In the genomic region with DNA sequence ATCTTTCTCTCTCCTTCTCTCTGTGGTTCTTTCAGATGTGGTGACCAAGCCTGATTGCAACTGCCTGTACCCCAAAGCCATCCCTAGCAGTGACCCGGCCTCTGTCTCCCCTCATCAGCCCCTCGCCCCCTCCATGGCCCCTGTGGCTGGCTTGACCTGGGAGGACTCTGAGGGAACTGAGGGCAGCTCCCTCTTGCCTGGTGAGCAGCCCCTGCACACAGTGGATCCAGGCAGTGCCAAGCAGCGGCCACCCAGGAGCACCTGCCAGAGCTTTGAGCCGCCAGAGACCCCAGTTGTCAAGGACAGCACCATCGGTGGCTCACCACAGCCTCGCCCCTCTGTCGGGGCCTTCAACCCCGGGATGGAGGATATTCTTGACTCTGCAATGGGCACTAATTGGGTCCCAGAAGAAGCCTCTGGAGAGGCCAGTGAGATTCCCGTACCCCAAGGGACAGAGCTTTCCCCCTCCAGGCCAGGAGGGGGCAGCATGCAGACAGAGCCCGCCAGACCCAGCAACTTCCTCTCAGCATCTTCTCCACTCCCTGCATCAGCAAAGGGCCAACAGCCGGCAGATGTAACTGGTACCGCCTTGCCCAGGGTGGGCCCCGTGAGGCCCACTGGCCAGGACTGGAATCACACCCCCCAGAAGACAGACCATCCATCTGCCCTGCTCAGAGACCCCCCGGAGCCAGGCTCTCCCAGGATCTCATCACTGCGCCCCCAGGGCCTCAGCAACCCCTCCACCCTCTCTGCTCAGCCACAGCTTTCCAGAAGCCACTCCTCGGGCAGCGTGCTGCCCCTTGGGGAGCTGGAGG, we compare ENCODE assay signal across 9 cellular contexts. TPM values are rescaled to one million over a fixed set of nuclear protein-coding genes. Genes with fewer than 3 reads are reported as not detected.
DNase-seq lines count a peak whose midpoint lies in the region; ATAC-seq and TF ChIP-seq lines count a peak whose summit lies in the region.
"Had no signal": no experiment of that assay in that cellular context is flagged by ENCODE, and none has a peak within 500 bp of the region (broad histone marks: within the 10 kb centered on the region; RNA-seq: fewer than 3 reads in every experiment).

No MANE protein-coding gene starts in this region.

- no peak overlapping the region for H3K4me3 ChIP-seq in fibroblast of the aortic adventitia (ENCODE audit: low read depth, low read length)
- no peak overlapping the region for H3K4me3 ChIP-seq in subcutaneous abdominal adipose tissue (ENCODE audit: low read depth in 1 of 5, low read length in 5 of 5)

- H3K9me3 ChIP-seq in subcutaneous abdominal adipose tissue (ENCODE audit: control insufficient read depth in 5 of 5, low read length in 5 of 5): no peaks in the 10 kb centered on the region

- TF ChIP-seq CTCF in fibroblast of the aortic adventitia (IDR thresholded peaks at IDR 0.05; ENCODE audit: insufficient read depth, low read length): peak; percentile 37

- H3K36me3 ChIP-seq in subcutaneous abdominal adipose tissue (ENCODE audit: control insufficient read depth in 5 of 5, insufficient read depth in 5 of 5, low read length in 5 of 5): peaks cover 8 to 97% (median 84%) of the 10 kb centered on the region in 5 donors

- peaks cover 0 to 6% (median 0%) of the 10 kb centered on the region in 5 donors for H3K27me3 ChIP-seq in subcutaneous abdominal adipose tissue (ENCODE audit: control insufficient read depth in 5 of 5, insufficient read depth in 4 of 5, low read length in 5 of 5)

- no peaks in the 10 kb centered on the region for H3K27me3 Mint-ChIP-seq in activated naive CD4-positive, alpha-beta T cell treated with anti-CD3 and anti-CD28 coated beads for 36 hours (ENCODE audit: low read depth)
- no peaks in the 10 kb centered on the region for H3K27me3 Mint-ChIP-seq in stimulated activated memory B cell treated with anti-CD40 and anti-IgM and Interleukin-4, amounts not matched to agents 10 μg/mL and 1 μg/mL and 100 μg/mL, for 72 hours

- intact Hi-C loops in activated naive CD4-positive, alpha-beta T cell treated with anti-CD3 and anti-CD28 coated beads for 36 hours (cut with micrococcal nuclease): no loop called here

- peaks cover 9 to 40% (median 26%) of the 10 kb centered on the region in 5 donors for H3K4me1 ChIP-seq in subcutaneous abdominal adipose tissue (ENCODE audit: control insufficient read depth in 5 of 5, insufficient read depth in 5 of 5, low read length in 5 of 5)

- H3K4me1 Mint-ChIP-seq in activated naive CD4-positive, alpha-beta T cell treated with anti-CD3 and anti-CD28 coated beads for 36 hours (ENCODE audit: low read depth): no peaks in the 10 kb centered on the region
- H3K4me1 Mint-ChIP-seq in stimulated activated memory B cell treated with anti-CD40 and anti-IgM and Interleukin-4, amounts not matched to agents 10 μg/mL and 1 μg/mL and 100 μg/mL, for 72 hours: no peaks in the 10 kb centered on the region

- DNase-seq in activated naive CD4-positive, alpha-beta T cell treated with anti-CD3 and anti-CD28 coated beads, Interleukin-2, amount 50 U/mL, for 72 hours (ENCODE audit: low spot score in 2 of 2): no peak
- no peak for DNase-seq in activated naive CD4-positive, alpha-beta T cell treated with anti-CD3 and anti-CD28 coated beads for 36 hours
- DNase-seq in SK-N-DZ (ENCODE audit: low spot score) (peak; percentile 62), fibroblast of the aortic adventitia (ENCODE audit: low read depth) (no peak), DMS153 treated with DMSO at 0.1 percent for 48 hours (lab: John Stamatoyannopoulos, UW; ENCODE audit: unreplicated experiment) (no peak)

- peak; percentile 22 to 34 for ATAC-seq in activated naive CD4-positive, alpha-beta T cell treated with anti-CD3 and anti-CD28 coated beads, Interleukin-2, amount 50 U/mL, for 72 hours
- no peak for ATAC-seq in HG02678 (IDR thresholded peaks at IDR 0.05; ENCODE audit: unreplicated experiment)
- ATAC-seq in stimulated activated memory B cell treated with anti-CD40 and anti-IgM and Interleukin-4, amounts not matched to agents 10 μg/mL and 1 μg/mL and 100 μg/mL, for 72 hours: no peak

- H3K4me3 Mint-ChIP-seq in activated naive CD4-positive, alpha-beta T cell treated with anti-CD3 and anti-CD28 coated beads for 36 hours: no peak overlapping the region
- no peak overlapping the region for H3K4me3 Mint-ChIP-seq in stimulated activated memory B cell treated with anti-CD40 and anti-IgM and Interleukin-4, amounts not matched to agents 10 μg/mL and 1 μg/mL and 100 μg/mL, for 72 hours
- H3K4me3 Mint-ChIP-seq: natural killer cell treated with Interleukin-12 subunit alpha and Interleukin-12 subunit beta and Interleukin-15 and Interleukin-18, amount 100 ng/mL, for 72 hours had no signal

- H3K36me3 Mint-ChIP-seq in activated naive CD4-positive, alpha-beta T cell treated with anti-CD3 and anti-CD28 coated beads, Interleukin-2, amount 50 U/mL, for 72 hours: peaks cover 35 to 48% of the 10 kb centered on the region in 2 donors
- H3K36me3 Mint-ChIP-seq in activated naive CD4-positive, alpha-beta T cell treated with anti-CD3 and anti-CD28 coated beads for 36 hours (ENCODE audit: low read depth): peaks cover 53% of the 10 kb centered on the region
- peaks cover 91% of the 10 kb centered on the region for H3K36me3 Mint-ChIP-seq in stimulated activated memory B cell treated with anti-CD40 and anti-IgM and Interleukin-4, amounts not matched to agents 10 μg/mL and 1 μg/mL and 100 μg/mL, for 72 hours

- H3K27ac Mint-ChIP-seq in activated naive CD4-positive, alpha-beta T cell treated with anti-CD3 and anti-CD28 coated beads, Interleukin-2, amount 50 U/mL, for 72 hours: peak overlapping the region in 1 of 2 donors; percentile 83
- H3K27ac Mint-ChIP-seq in activated naive CD4-positive, alpha-beta T cell treated with anti-CD3 and anti-CD28 coated beads for 36 hours: no peak overlapping the region
- H3K27ac Mint-ChIP-seq in stimulated activated memory B cell treated with anti-CD40 and anti-IgM and Interleukin-4, amounts not matched to agents 10 μg/mL and 1 μg/mL and 100 μg/mL, for 72 hours: no peak overlapping the region
- H3K27ac Mint-ChIP-seq: natural killer cell treated with Interleukin-12 subunit alpha and Interleukin-12 subunit beta and Interleukin-15 and Interleukin-18, amount 100 ng/mL, for 72 hours had no signal

- peak overlapping the region in 1 of 5 donors; percentile 11 for H3K9ac ChIP-seq in subcutaneous abdominal adipose tissue (ENCODE audit: low read length in 5 of 5)

- peaks cover 0 to 4% of the 10 kb centered on the region in 2 donors for H3K9me3 Mint-ChIP-seq in activated naive CD4-positive, alpha-beta T cell treated with anti-CD3 and anti-CD28 coated beads, Interleukin-2, amount 50 U/mL, for 72 hours
- peaks cover 1% of the 10 kb centered on the region for H3K9me3 Mint-ChIP-seq in activated naive CD4-positive, alpha-beta T cell treated with anti-CD3 and anti-CD28 coated beads for 36 hours
- H3K9me3 Mint-ChIP-seq in stimulated activated memory B cell treated with anti-CD40 and anti-IgM and Interleukin-4, amounts not matched to agents 10 μg/mL and 1 μg/mL and 100 μg/mL, for 72 hours: no peaks in the 10 kb centered on the region
- H3K9me3 Mint-ChIP-seq: natural killer cell treated with Interleukin-12 subunit alpha and Interleukin-12 subunit beta and Interleukin-15 and Interleukin-18, amount 100 ng/mL, for 72 hours had no signal

- peak overlapping the region; percentile 46 for H3K27ac ChIP-seq in subcutaneous abdominal adipose tissue (ENCODE audit: low read depth, low read length)

- CTCF ChIA-PET in activated naive CD4-positive, alpha-beta T cell treated with anti-CD3 and anti-CD28 coated beads for 36 hours (lab: Charles Lee): interaction anchor here (0.8 to 3.7 kb wide), 5 partner anchors 21 to 149 kb away, joined by 3 to 13 read pairs (median 7); partner anchors contain the start of gene AHCYL1

RNA-seq across cellular contexts. Expression of gene CSF1, which starts 12.7 kb away (rescaled TPM):
- 10 to 100 TPM; 13.7 to 19.9 TPM for total RNA-seq in activated naive CD4-positive, alpha-beta T cell treated with anti-CD3 and anti-CD28 coated beads, Interleukin-2, amount 50 U/mL, for 72 hours
- total RNA-seq in activated naive CD4-positive, alpha-beta T cell treated with anti-CD3 and anti-CD28 coated beads for 36 hours: 10 to 100 TPM; 12.0 to 13.5 TPM
- 1.3 and 1.4 TPM in 2 replicates for polyA plus RNA-seq in SK-N-DZ (2014; cell fraction: cytosol; rRNA removed)
- 0.47 and 0.89 TPM in 2 replicates for polyA plus RNA-seq in SK-N-DZ (2014; cell fraction: nucleus; rRNA removed)
- total RNA-seq in fibroblast of the aortic adventitia (ENCODE audit: low replicate concordance): 36.5 and 61.9 TPM in 2 replicates

Comparison
In these comparisons a context has a peak if more than half of its experiments do, and no peak if none do; other contexts are left out.
1. ATAC-seq: peak in activated naive CD4-positive, alpha-beta T cell treated with anti-CD3 and anti-CD28 coated beads, Interleukin-2, amount 50 U/mL, for 72 hours (2 of 2); none in HG02678 (single experiment) and stimulated activated memory B cell treated with anti-CD40 and anti-IgM and Interleukin-4, amounts not matched to agents 10 μg/mL and 1 μg/mL and 100 μg/mL, for 72 hours (single experiment).